In genomic region chr9:98403715-98404114, GRCh38 we compare ENCODE assay signal across 7 cellular contexts.
"Had no signal": no experiment of that assay in that cellular context is flagged by ENCODE, and none has a peak within 500 bp of the region (broad histone marks: within the 10 kb centered on the region; RNA-seq: fewer than 3 reads in every experiment).

No MANE protein-coding gene starts in this region.

- ATAC-seq: HepG2 had no signal

- H3K9ac ChIP-seq: KMS-11 had no signal

- H3K4me2 ChIP-seq: KMS-11 had no signal

- FAIRE-seq: HepG2, HTR-8/SVneo had no signal

- H3K27ac ChIP-seq: HL-60, KMS-11 had no signal

- DNase-seq: IMR-90, KBM-7, KG1 had no signal
